8 cellular contexts compared by ENCODE assay signal in the genomic region with DNA sequence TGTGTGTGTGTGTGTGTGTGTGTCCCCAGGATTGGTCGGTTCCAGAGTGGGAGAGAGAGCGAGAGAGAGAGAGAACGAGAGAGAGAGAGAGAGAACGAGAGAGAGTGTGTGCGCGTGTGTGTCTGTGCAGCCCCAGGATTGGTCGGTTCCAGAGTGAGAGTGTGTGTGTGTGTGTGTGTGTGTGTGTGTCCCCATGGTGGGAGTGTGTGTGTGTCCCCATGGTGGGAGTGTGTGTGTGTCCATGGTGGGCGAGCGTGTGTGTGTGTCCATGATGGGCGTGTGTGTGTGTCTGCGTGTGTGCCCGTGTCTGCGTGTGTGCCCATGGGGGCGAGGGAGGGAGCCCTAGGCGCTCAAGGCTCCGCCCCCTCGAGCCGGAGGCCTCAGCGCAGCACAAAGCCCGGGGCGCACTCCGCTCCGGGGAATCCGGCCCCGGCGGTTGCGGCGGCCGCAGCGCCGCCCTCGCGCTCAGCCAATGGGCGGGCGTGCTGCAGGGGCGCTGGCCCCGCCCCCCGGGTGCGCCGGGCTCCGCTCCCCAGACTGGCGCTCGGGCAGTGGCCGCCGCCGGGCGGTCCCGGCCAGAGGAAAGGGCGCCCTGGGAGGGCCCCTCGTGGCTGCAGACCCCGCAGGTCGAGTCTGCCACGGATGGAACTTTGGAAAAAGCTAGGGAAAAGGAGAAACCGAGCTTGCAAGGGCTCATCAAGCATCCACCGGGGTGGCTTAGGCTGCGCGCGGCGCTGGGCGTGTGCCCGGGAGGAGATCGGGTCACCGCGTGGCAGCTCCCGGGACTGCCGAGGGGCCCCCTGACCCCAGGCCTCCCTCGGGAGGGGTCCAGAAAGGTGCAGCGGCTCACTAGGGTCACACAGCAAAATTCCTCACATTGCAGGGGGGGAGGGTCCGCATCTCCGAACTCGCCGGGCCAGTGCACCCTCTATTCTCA.
DNase-seq lines count a peak whose midpoint lies in the region; ATAC-seq and TF ChIP-seq lines count a peak whose summit lies in the region.

No MANE protein-coding gene starts in this region.

- no peaks in the 10 kb centered on the region for H3K27me3 ChIP-seq in gastrocnemius medialis

- peak overlapping the region; percentile 96 to 99 (median 98) for H3K27ac Mint-ChIP-seq in brain

- no peaks in the 10 kb centered on the region for H3K36me3 ChIP-seq in gastrocnemius medialis

- H3K27ac ChIP-seq in gastrocnemius medialis, result peak overlapping the region; percentile 76 to 93 (median 86)

- peaks cover 24% of the 10 kb centered on the region for H3K4me1 Mint-ChIP-seq in brain

- H3K36me3 Mint-ChIP-seq in brain, result no peaks in the 10 kb centered on the region

- peak overlapping the region; percentile 90 to 95 (median 93) for H3K4me3 Mint-ChIP-seq in brain

- peak; percentile 49 to 73 for TF ChIP-seq POLR2A in gastrocnemius medialis (IDR thresholded peaks at IDR 0.05)

- peaks cover 10% of the 10 kb centered on the region for H3K27me3 Mint-ChIP-seq in brain

- no peaks in the 10 kb centered on the region for H3K9me3 ChIP-seq in gastrocnemius medialis

- peak overlapping the region; percentile 60 for H3K4me3 ChIP-seq in iPS-11a (ENCODE audit: low read depth, low read length)
- H3K4me3 ChIP-seq in gastrocnemius medialis, result peak overlapping the region; percentile 52 to 86 (median 68)

- H3K9me3 Mint-ChIP-seq in brain, result peaks cover 0 to 6% (median 4%) of the 10 kb centered on the region in 5 experiments

- peak; percentile 73 for ATAC-seq in HG02938 (IDR thresholded peaks at IDR 0.05; ENCODE audit: unreplicated experiment)
- peak; percentile 77 to 82 for ATAC-seq in gastrocnemius medialis

- peak; percentile 27 to 41 for TF ChIP-seq CTCF in brain (conservative IDR thresholded peaks at IDR 0.05)
- peak; percentile 26 to 52 (median 48) for TF ChIP-seq CTCF in gastrocnemius medialis (IDR thresholded peaks at IDR 0.05 in 4 of 5, conservative IDR thresholded peaks at IDR 0.05 in 1 of 5)

- in situ Hi-C loops in gastrocnemius medialis (cut with MboI; ENCODE audit: low sequenced_read_pairs in 4 of 4), result loop anchor here in 2 of 4 donors (5.0 to 10.0 kb wide), 2 partner anchors 94 to 97 kb away; partner anchors contain the start of gene INSR (in 2 of the 2)

- DNase-seq in SIG-M5 treated with dmso at 0.1 percent for 504 hours (lab: John Stamatoyannopoulos, UW; ENCODE audit: unreplicated experiment) (peak; percentile 85), SIG-M5 (lab: John Stamatoyannopoulos, UW) (no peak), NCI-H187 (lab: John Stamatoyannopoulos, UW) (peak; percentile 20 to 72), UCSD-AML1 (lab: John Stamatoyannopoulos, UW; ENCODE audit: unreplicated experiment) (peak; percentile 95), gastrocnemius medialis (peak; percentile 91 to 95)

- intact Hi-C loops in gastrocnemius medialis (cut with DNase I; ENCODE audit: low total_unique reads), result loop anchor here (1.0 to 5.0 kb wide), 5 partner anchors 15 to 99 kb away; partner anchors contain the start of gene INSR

- peaks cover 18 to 26% of the 10 kb centered on the region in 2 donors for H3K4me1 ChIP-seq in gastrocnemius medialis
